17 cellular contexts compared by ENCODE assay signal in genomic region chr10:11546581-11546980, GRCh38.
DNase-seq lines count a peak whose midpoint lies in the region; ATAC-seq and TF ChIP-seq lines count a peak whose summit lies in the region.
"Had no signal": no experiment of that assay in that cellular context is flagged by ENCODE, and none has a peak within 500 bp of the region (broad histone marks: within the 10 kb centered on the region; RNA-seq: fewer than 3 reads in every experiment).

No MANE protein-coding gene starts in this region.

- no peak overlapping the region for H2AFZ ChIP-seq in mesenchymal stem cell (ENCODE audit: low read depth, low read length)
- H2AFZ ChIP-seq: parathyroid adenoma had no signal

- H2AK5ac ChIP-seq in mesenchymal stem cell (ENCODE audit: low read length, severe bottlenecking) = no peak overlapping the region

- H3K18ac ChIP-seq in mesenchymal stem cell (ENCODE audit: low read depth in 1 of 2, low read length in 2 of 2) = peak overlapping the region in 1 of 2 experiments; percentile 86

- H3K4ac ChIP-seq in mesenchymal stem cell (ENCODE audit: low read depth in 1 of 2, low read length in 2 of 2) = no peak overlapping the region

- no peak overlapping the region for H3K27ac ChIP-seq in mesenchymal stem cell (ENCODE audit: low read length, poor library complexity, severe bottlenecking)
- H3K27ac ChIP-seq: parathyroid adenoma had no signal

- H3K27me3 ChIP-seq in mesenchymal stem cell (ENCODE audit: control insufficient read depth in 1 of 2, insufficient read depth in 1 of 2, low read length in 2 of 2) (no peaks in the 10 kb centered on the region), BE2C (no peaks in the 10 kb centered on the region)

- no peak overlapping the region for H2BK15ac ChIP-seq in mesenchymal stem cell (ENCODE audit: low read depth, poor library complexity, severe bottlenecking)

- H3K23ac ChIP-seq in mesenchymal stem cell (ENCODE audit: low read length in 2 of 2) = no peak overlapping the region

- H2BK12ac ChIP-seq in mesenchymal stem cell (ENCODE audit: low read length in 2 of 2) = peak overlapping the region in 1 of 2 experiments; percentile 54

- peaks cover 3% of the 10 kb centered on the region for H3K27me3 Mint-ChIP-seq in activated naive CD4-positive, alpha-beta T cell treated with anti-CD3 and anti-CD28 coated beads, Interleukin-2, amount 10 ng/mL, durations not matched to agents 7 days and 5 days
- H3K27me3 Mint-ChIP-seq: dendritic cell treated with granulocyte-macrophage colony-stimulating factor and Interleukin-4, amounts not matched to agents 40 ng/mL and 50 ng/mL, for 4 days had no signal

- peaks cover 4% of the 10 kb centered on the region for H3K4me1 Mint-ChIP-seq in activated naive CD4-positive, alpha-beta T cell treated with anti-CD3 and anti-CD28 coated beads, Interleukin-2, amount 10 ng/mL, durations not matched to agents 7 days and 5 days

- no peak for ATAC-seq in activated CD4-positive, CD25-positive, alpha-beta regulatory T cell treated with anti-CD3 and anti-CD28 coated beads, Interleukin-2, amount 50 U/mL, for 24 hours
- ATAC-seq: activated CD8-positive, alpha-beta T cell treated with anti-CD3 and anti-CD28 coated beads, Interleukin-2, amount 10 ng/mL, durations not matched to agents 7 days and 5 days; mucosa of descending colon had no signal

- 36% methylated on average over 3 of the region's 4 CpGs for WGBS in mesenchymal stem cell

- DNase-seq in AG20443 (ENCODE audit: low spot score) (peak; percentile 13), M059J (ENCODE audit: low read depth) (peak; percentile 57), dermis blood vessel endothelial cell (peak; percentile 30), mesenchymal stem cell (peak; percentile 66), BE2C (no peak), NCI-H82 treated with DMSO at 0.1 percent for 48 hours (lab: John Stamatoyannopoulos, UW; ENCODE audit: unreplicated experiment) (no peak)
- no peak for DNase-seq in activated naive CD4-positive, alpha-beta T cell treated with anti-CD3 and anti-CD28 coated beads, Interleukin-2, amount 10 ng/mL, durations not matched to agents 7 days and 5 days
- DNase-seq: activated CD8-positive, alpha-beta T cell treated with anti-CD3 and anti-CD28 coated beads, Interleukin-2, amount 10 ng/mL, durations not matched to agents 7 days and 5 days; AML-193; DMS 273 treated with DMSO at 0.1 percent for 48 hours; mucosa of descending colon; NCI-H2081 treated with DMSO at 0.1 percent for 48 hours; NK-92 treated with Interleukin-12 subunit alpha and Interleukin-12 subunit beta, amount 100 ng/mL, for 24 hours had no signal

- H3K4me3 Mint-ChIP-seq in activated naive CD4-positive, alpha-beta T cell treated with anti-CD3 and anti-CD28 coated beads, Interleukin-2, amount 10 ng/mL, durations not matched to agents 7 days and 5 days = no peak overlapping the region
- H3K4me3 Mint-ChIP-seq: activated CD8-positive, alpha-beta T cell treated with anti-CD3 and anti-CD28 coated beads, Interleukin-2, amount 10 ng/mL, durations not matched to agents 7 days and 5 days; dendritic cell treated with granulocyte-macrophage colony-stimulating factor and Interleukin-4, amounts not matched to agents 40 ng/mL and 50 ng/mL, for 4 days had no signal

- H3K4me1 ChIP-seq in mesenchymal stem cell (ENCODE audit: control insufficient read depth, insufficient read depth, low read depth, low read length) (peaks cover 3% of the 10 kb centered on the region), BE2C (no peaks in the 10 kb centered on the region)

- H3K36me3 Mint-ChIP-seq in activated naive CD4-positive, alpha-beta T cell treated with anti-CD3 and anti-CD28 coated beads, Interleukin-2, amount 10 ng/mL, durations not matched to agents 7 days and 5 days = no peaks in the 10 kb centered on the region

- no peak overlapping the region for H3K27ac Mint-ChIP-seq in activated naive CD4-positive, alpha-beta T cell treated with anti-CD3 and anti-CD28 coated beads, Interleukin-2, amount 10 ng/mL, durations not matched to agents 7 days and 5 days
- H3K27ac Mint-ChIP-seq: activated CD8-positive, alpha-beta T cell treated with anti-CD3 and anti-CD28 coated beads, Interleukin-2, amount 10 ng/mL, durations not matched to agents 7 days and 5 days; activated T-helper 2 cell treated with anti-CD3 and anti-CD28 coated beads, Interferon-gamma antibody, Interleukin-2, Interleukin-4, amounts not matched to agents 10 μg/mL and 5 μg/mL and 100 μg/mL, durations not matched to agents 14 hours and 24 hours and 36 hours; dendritic cell treated with granulocyte-macrophage colony-stimulating factor and Interleukin-4, amounts not matched to agents 40 ng/mL and 50 ng/mL, for 4 days had no signal

- peaks cover 16% of the 10 kb centered on the region for H3K79me1 ChIP-seq in mesenchymal stem cell (replicated peaks; ENCODE audit: low read length, poor library complexity, severe bottlenecking)

- H3K36me3 ChIP-seq in mesenchymal stem cell (ENCODE audit: control insufficient read depth in 1 of 2, insufficient read depth in 2 of 2, low read depth in 1 of 2, low read length in 2 of 2) = no peaks in the 10 kb centered on the region
- no peaks in the 10 kb centered on the region for H3K36me3 ChIP-seq in BE2C

- H3K9me3 ChIP-seq in mesenchymal stem cell (ENCODE audit: control insufficient read depth, low read length) (no peaks in the 10 kb centered on the region), BE2C (no peaks in the 10 kb centered on the region)
- H3K9me3 ChIP-seq: mucosa of descending colon had no signal

- H2BK5ac ChIP-seq in mesenchymal stem cell (ENCODE audit: low read depth, low read length, poor library complexity, severe bottlenecking) = no peak overlapping the region

- H3K4me3 ChIP-seq in mesenchymal stem cell (ENCODE audit: insufficient read depth in 1 of 2, low read depth in 1 of 2, low read length in 2 of 2) (no peak overlapping the region), BE2C (ENCODE audit: low read depth, low read length) (no peak overlapping the region)
- H3K4me3 ChIP-seq: mucosa of descending colon had no signal

- H3K14ac ChIP-seq in mesenchymal stem cell (ENCODE audit: low read length in 2 of 2) = no peak overlapping the region

- peak overlapping the region; percentile 15 for H4K8ac ChIP-seq in mesenchymal stem cell (ENCODE audit: low read length)

- H4K91ac ChIP-seq in mesenchymal stem cell (ENCODE audit: low read length) = no peak overlapping the region

- H3K9ac ChIP-seq in mesenchymal stem cell (ENCODE audit: low read length) = peak overlapping the region; percentile 11
- H3K9ac ChIP-seq: parathyroid adenoma had no signal

- CTCF ChIA-PET in activated naive CD4-positive, alpha-beta T cell treated with anti-CD3 and anti-CD28 coated beads, Interleukin-2, amount 10 ng/mL, durations not matched to agents 7 days and 5 days (lab: Charles Lee) = no interaction called here

- H3K9me3 Mint-ChIP-seq in activated naive CD4-positive, alpha-beta T cell treated with anti-CD3 and anti-CD28 coated beads, Interleukin-2, amount 10 ng/mL, durations not matched to agents 7 days and 5 days = no peaks in the 10 kb centered on the region
- H3K9me3 Mint-ChIP-seq: activated T-helper 2 cell treated with anti-CD3 and anti-CD28 coated beads, Interferon-gamma antibody, Interleukin-2, Interleukin-4, amounts not matched to agents 10 μg/mL and 5 μg/mL and 100 μg/mL, durations not matched to agents 14 hours and 24 hours and 36 hours; dendritic cell treated with granulocyte-macrophage colony-stimulating factor and Interleukin-4, amounts not matched to agents 40 ng/mL and 50 ng/mL, for 4 days had no signal

- no peak overlapping the region for H2BK120ac ChIP-seq in mesenchymal stem cell (ENCODE audit: low read depth, low read length)

- no peak overlapping the region for H3K4me2 ChIP-seq in mesenchymal stem cell (ENCODE audit: low read length, poor library complexity, severe bottlenecking)

- no peak for TF ChIP-seq CTCF in BE2C (IDR thresholded peaks at IDR 0.05; ENCODE audit: low read depth, low read length)

Comparison
In these comparisons a context has a peak if more than half of its experiments do, and no peak if none do; other contexts are left out.
1. DNase-seq: peak in AG20443 (single experiment), M059J (single experiment), dermis blood vessel endothelial cell (single experiment) and mesenchymal stem cell (single experiment); none in BE2C (single experiment), activated naive CD4-positive, alpha-beta T cell treated with anti-CD3 and anti-CD28 coated beads, Interleukin-2, amount 10 ng/mL, durations not matched to agents 7 days and 5 days (single experiment) and NCI-H82 treated with DMSO at 0.1 percent for 48 hours (single experiment).